9 cellular contexts compared by ENCODE assay signal in genomic region chr1:1917995-1918900, GRCh38. TPM values are rescaled to one million over a fixed set of nuclear protein-coding genes. Genes with fewer than 3 reads are reported as not detected.
DNase-seq lines count a peak whose midpoint lies in the region; ATAC-seq, FAIRE-seq and TF ChIP-seq lines count a peak whose summit lies in the region.
"Had no signal": no experiment of that assay in that cellular context is flagged by ENCODE, and none has a peak within 500 bp of the region (broad histone marks: within the 10 kb centered on the region; RNA-seq: fewer than 3 reads in every experiment).

No MANE protein-coding gene starts in this region.

- H3K27ac ChIP-seq in RWPE2 (ENCODE audit: poor library complexity, severe bottlenecking) = no peak overlapping the region

- H3K4me3 Mint-ChIP-seq in Caco-2 (ENCODE audit: unreplicated experiment) = peak overlapping the region; percentile 58

- H3K4me1 Mint-ChIP-seq in Caco-2 (ENCODE audit: low read depth, unreplicated experiment) = no peaks in the 10 kb centered on the region

- intact Hi-C loops in Caco-2 (cut with micrococcal nuclease; ENCODE audit: unreplicated experiment) = no loop called here
- intact Hi-C loops in posterior vena cava (cut with DNase I) = no loop called here

- peak overlapping the region; percentile 57 for H3K4me3 ChIP-seq in Caco-2 (ENCODE audit: low read depth, low read length)
- H3K4me3 ChIP-seq in RWPE2 (ENCODE audit: severe bottlenecking) = peak overlapping the region; percentile 44
- H3K4me3 ChIP-seq in fibroblast of pulmonary artery (replicated peaks; ENCODE audit: low read depth, low read length) = peak overlapping the region; percentile 45

- no peak overlapping the region for H3K27ac Mint-ChIP-seq in Caco-2 (ENCODE audit: unreplicated experiment)

- H3K27me3 ChIP-seq in Caco-2 (replicated peaks; ENCODE audit: control insufficient read depth, insufficient read depth, low read length) (no peaks in the 10 kb centered on the region), RWPE2 (ENCODE audit: insufficient read depth, poor library complexity, severe bottlenecking) (no peaks in the 10 kb centered on the region)

- peaks cover 5% of the 10 kb centered on the region for H3K36me3 Mint-ChIP-seq in Caco-2 (ENCODE audit: insufficient read depth, unreplicated experiment)

- no peaks in the 10 kb centered on the region for H3K9me3 Mint-ChIP-seq in Caco-2 (ENCODE audit: unreplicated experiment)

- CTCF ChIA-PET in Caco-2 (lab: Charles Lee) = no interaction called here

- no peaks in the 10 kb centered on the region for H3K36me3 ChIP-seq in Caco-2 (ENCODE audit: control insufficient read depth, insufficient read depth, low read length)
- no peaks in the 10 kb centered on the region for H3K36me3 ChIP-seq in RWPE2 (ENCODE audit: low read depth)

- no peak for FAIRE-seq in D721Med (lab: Jason Lieb, UNC)

- BruUV-seq in Caco-2 (replicated peaks; lab: Mats Ljungman, UMichigan) = TSS peak; percentile 57

- no peak for DNase-seq in Caco-2
- peak; percentile 66 for DNase-seq in RWPE2 (ENCODE audit: low spot score)
- DNase-seq in fibroblast of pulmonary artery (ENCODE audit: low read depth) = no peak
- peak; percentile 76 for DNase-seq in posterior vena cava (ENCODE audit: low spot score)
- no peak for DNase-seq in activated gamma-delta T cell (lab: John Stamatoyannopoulos, UW)
- DNase-seq in D721Med (ENCODE audit: insufficient read length, low spot score) = no peak
- no peak for DNase-seq in NCI-H2107 treated with DMSO at 0.1 percent for 48 hours (lab: John Stamatoyannopoulos, UW; ENCODE audit: unreplicated experiment)
- no peak for DNase-seq in KG1 (lab: John Stamatoyannopoulos, UW)

- TF ChIP-seq CTCF in Caco-2 (IDR thresholded peaks at IDR 0.05; ENCODE audit: insufficient read depth in 1 of 2, low read depth in 1 of 2, low read length in 1 of 2, severe bottlenecking in 1 of 2, unreplicated experiment in 1 of 2) (no peak), RWPE2 (IDR thresholded peaks at IDR 0.05; ENCODE audit: poor library complexity, severe bottlenecking) (no peak), fibroblast of pulmonary artery (IDR thresholded peaks at IDR 0.05; ENCODE audit: low read length, missing control alignments) (no peak), D721Med (IDR thresholded peaks at IDR 0.05; ENCODE audit: insufficient read depth, missing control alignments) (no peak)

- H3K27me3 Mint-ChIP-seq in Caco-2 (ENCODE audit: insufficient read depth, unreplicated experiment) = no peaks in the 10 kb centered on the region

- ATAC-seq in RWPE2 (ENCODE audit: low read depth) = no peak

- H3K4me1 ChIP-seq in Caco-2 = peaks cover 16% of the 10 kb centered on the region; the same call in 1 of the 2 replicates
- H3K4me1 ChIP-seq in RWPE2 (ENCODE audit: insufficient read depth, poor library complexity, severe bottlenecking) = no peaks in the 10 kb centered on the region

- POLR2A ChIA-PET in Caco-2 (lab: Charles Lee) = no interaction called here

- H3K9me3 ChIP-seq in Caco-2 (no peaks in the 10 kb centered on the region), RWPE2 (ENCODE audit: severe bottlenecking) (no peaks in the 10 kb centered on the region)

RNA-seq across cellular contexts. Expression of gene TMEM52, which starts 0.8 kb away (rescaled TPM):
- total RNA-seq in Caco-2 (2022) (5.8 and 6.4 TPM in 2 replicates), posterior vena cava (not detected)

RNA-seq across cellular contexts. Expression of gene CALML6, which starts 3.2 kb away (rescaled TPM):
- total RNA-seq in Caco-2 (2022) (1.2 and 1.4 TPM in 2 replicates), posterior vena cava (under 1 TPM in 1 of 2 donors, not detected in 1; 0.37 TPM)
- total RNA-seq: RPMI7951 had no signal

RNA-seq across cellular contexts. Expression of gene GNB1, which starts 27.4 kb away (rescaled TPM):
- 268 and 301 TPM in 2 replicates for total RNA-seq in Caco-2 (2022)
- total RNA-seq in posterior vena cava = 100 to 1,000 TPM; 318 to 379 TPM

Comparison
In these comparisons a context has a peak if more than half of its experiments do, and no peak if none do; other contexts are left out.
1. DNase-seq: peak in RWPE2 (single experiment) and posterior vena cava (single experiment); none in Caco-2 (0 of 2), fibroblast of pulmonary artery (single experiment), activated gamma-delta T cell (single experiment), D721Med (single experiment), NCI-H2107 treated with DMSO at 0.1 percent for 48 hours (single experiment) and KG1 (single experiment).
2. Peak in every context shown above with its lines, with median percentiles within 50 percentile points of each other: H3K4me3 ChIP-seq.